1 cellular context compared by ENCODE assay signal in the genomic region with DNA sequence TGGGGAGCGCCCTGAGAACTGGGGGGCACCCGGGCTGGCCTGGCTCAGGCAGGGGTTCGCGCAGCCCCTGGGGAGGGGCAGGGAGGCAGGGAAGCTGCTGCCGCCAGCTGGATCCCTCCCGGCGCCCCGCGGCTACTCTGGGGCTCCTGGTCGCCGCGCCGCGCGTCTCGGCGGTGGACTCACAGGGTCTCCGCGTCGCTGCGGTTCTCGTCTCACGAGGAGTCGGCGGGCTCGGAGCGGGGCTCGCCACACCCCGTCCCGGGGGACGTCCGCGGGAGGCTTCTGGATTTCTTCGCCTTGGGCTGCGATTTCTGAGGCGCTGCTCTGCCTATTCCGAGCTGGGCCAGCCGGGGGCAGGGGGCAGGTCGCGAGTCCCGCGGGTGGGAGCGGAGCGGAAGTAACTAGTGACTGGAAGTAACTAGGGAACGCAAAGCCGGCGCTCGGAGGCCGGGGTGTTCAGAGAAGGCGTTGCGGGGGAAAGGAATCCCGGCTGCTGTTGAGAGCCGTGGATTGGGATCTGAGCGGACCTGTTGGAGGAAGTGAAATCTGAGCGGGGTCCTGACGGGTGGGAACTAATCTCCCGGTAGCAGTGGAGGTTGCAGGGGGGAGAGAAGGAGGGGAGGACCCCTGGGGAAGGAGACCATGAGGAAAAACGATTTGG.
TF ChIP-seq lines count a peak whose summit lies in the region.

No MANE protein-coding gene starts in this region.

TF ChIP-seq in HepG2, 621 proteins besides CTCF, POLR2A, EP300 and RAD21 (continued from another document and continues in another):
- TF ChIP-seq THAP9 (CRISPR knock-in tag; IDR thresholded peaks at IDR 0.05; ENCODE audit: borderline replicate concordance) (no peak; the same call in 1 of the 2 replicates), ZNF83 (CRISPR knock-in tag; IDR thresholded peaks at IDR 0.05; ENCODE audit: borderline replicate concordance) (0 out of 2 replicates have a peak, but pooled peaks have one; percentile 10), SALL1 (CRISPR knock-in tag; IDR thresholded peaks at IDR 0.05) (peak; percentile 23; the same call in 1 of the 2 replicates), JARID2 (CRISPR knock-in tag; IDR thresholded peaks at IDR 0.05; ENCODE audit: insufficient replicate concordance) (no peak), CCDC6 (CRISPR knock-in tag; IDR thresholded peaks at IDR 0.05) (0 out of 2 replicates have a peak, but pooled peaks have one; percentile 7), SP2 (CRISPR knock-in tag; IDR thresholded peaks at IDR 0.05) (no peak), ZNF570 (CRISPR knock-in tag; IDR thresholded peaks at IDR 0.05; ENCODE audit: borderline replicate concordance) (no peak), PITX1 (CRISPR knock-in tag; IDR thresholded peaks at IDR 0.05) (no peak), IKZF1 (IDR thresholded peaks at IDR 0.05) (no peak), ZNF251 (CRISPR knock-in tag; IDR thresholded peaks at IDR 0.05) (no peak), ZNF460 (CRISPR knock-in tag; IDR thresholded peaks at IDR 0.05; ENCODE audit: borderline replicate concordance) (no peak), ZNF281 (CRISPR knock-in tag; IDR thresholded peaks at IDR 0.05; ENCODE audit: borderline replicate concordance) (no peak), ZBTB38 (CRISPR knock-in tag; IDR thresholded peaks at IDR 0.05) (no peak), GABPB1 (CRISPR knock-in tag; IDR thresholded peaks at IDR 0.05) (peak; percentile 75), ZKSCAN8 (CRISPR knock-in tag; IDR thresholded peaks at IDR 0.05; ENCODE audit: borderline replicate concordance) (peak; percentile 16; the same call in 1 of the 2 replicates), RFXANK (CRISPR knock-in tag; IDR thresholded peaks at IDR 0.05) (no peak), ZBTB33 (CRISPR knock-in tag; IDR thresholded peaks at IDR 0.05) (no peak), LBX2 (CRISPR knock-in tag; IDR thresholded peaks at IDR 0.05; ENCODE audit: borderline replicate concordance) (no peak), ZNF839 (CRISPR knock-in tag; IDR thresholded peaks at IDR 0.05; ENCODE audit: borderline replicate concordance) (no peak), MAZ (IDR thresholded peaks at IDR 0.05; ENCODE audit: borderline replicate concordance, low read depth, low read length) (0 out of 2 replicates have a peak, but pooled peaks have one; percentile 23), MAZ (CRISPR knock-in tag; IDR thresholded peaks at IDR 0.05; ENCODE audit: low read depth) (no peak), GATA4 (IDR thresholded peaks at IDR 0.05; ENCODE audit: borderline replicate concordance, low read depth) (no peak), ZNF296 (CRISPR knock-in tag; conservative IDR thresholded peaks at IDR 0.05) (no peak; the same call in 1 of the 2 replicates), KDM1A (CRISPR knock-in tag; IDR thresholded peaks at IDR 0.05) (0 out of 2 replicates have a peak, but pooled peaks have one; percentile 12), ZNF333 (CRISPR knock-in tag; IDR thresholded peaks at IDR 0.05; ENCODE audit: borderline replicate concordance) (no peak), MAX (IDR thresholded peaks at IDR 0.05) (peak; percentile 10), KLF9 (CRISPR knock-in tag; IDR thresholded peaks at IDR 0.05; ENCODE audit: low read depth) (no peak), TCF7 (IDR thresholded peaks at IDR 0.05; ENCODE audit: low read depth) (no peak), ZNF34 (CRISPR knock-in tag; IDR thresholded peaks at IDR 0.05; ENCODE audit: borderline replicate concordance) (no peak), KDM6A (CRISPR knock-in tag; IDR thresholded peaks at IDR 0.05; ENCODE audit: low read depth) (no peak), NR2F1 (CRISPR knock-in tag; IDR thresholded peaks at IDR 0.05) (no peak), SSRP1 (CRISPR knock-in tag; IDR thresholded peaks at IDR 0.05) (no peak), HOXA5 (CRISPR knock-in tag; IDR thresholded peaks at IDR 0.05) (peak; percentile 24; the same call in 1 of the 2 replicates), KLF16 (CRISPR knock-in tag; IDR thresholded peaks at IDR 0.05) (no peak), POLR2AphosphoS2 (IDR thresholded peaks at IDR 0.05; ENCODE audit: low read depth, low read length) (no peak)
- TF ChIP-seq, protein P1, sequence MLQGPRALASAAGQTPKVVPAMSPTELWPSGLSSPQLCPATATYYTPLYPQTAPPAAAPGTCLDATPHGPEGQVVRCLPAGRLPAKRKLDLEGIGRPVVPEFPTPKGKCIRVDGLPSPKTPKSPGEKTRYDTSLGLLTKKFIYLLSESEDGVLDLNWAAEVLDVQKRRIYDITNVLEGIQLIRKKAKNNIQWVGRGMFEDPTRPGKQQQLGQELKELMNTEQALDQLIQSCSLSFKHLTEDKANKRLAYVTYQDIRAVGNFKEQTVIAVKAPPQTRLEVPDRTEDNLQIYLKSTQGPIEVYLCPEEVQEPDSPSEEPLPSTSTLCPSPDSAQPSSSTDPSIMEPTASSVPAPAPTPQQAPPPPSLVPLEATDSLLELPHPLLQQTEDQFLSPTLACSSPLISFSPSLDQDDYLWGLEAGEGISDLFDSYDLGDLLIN (CRISPR knock-in tag; IDR thresholded peaks at IDR 0.05; ENCODE audit: borderline replicate concordance): no peak
- TF ChIP-seq, protein P2, sequence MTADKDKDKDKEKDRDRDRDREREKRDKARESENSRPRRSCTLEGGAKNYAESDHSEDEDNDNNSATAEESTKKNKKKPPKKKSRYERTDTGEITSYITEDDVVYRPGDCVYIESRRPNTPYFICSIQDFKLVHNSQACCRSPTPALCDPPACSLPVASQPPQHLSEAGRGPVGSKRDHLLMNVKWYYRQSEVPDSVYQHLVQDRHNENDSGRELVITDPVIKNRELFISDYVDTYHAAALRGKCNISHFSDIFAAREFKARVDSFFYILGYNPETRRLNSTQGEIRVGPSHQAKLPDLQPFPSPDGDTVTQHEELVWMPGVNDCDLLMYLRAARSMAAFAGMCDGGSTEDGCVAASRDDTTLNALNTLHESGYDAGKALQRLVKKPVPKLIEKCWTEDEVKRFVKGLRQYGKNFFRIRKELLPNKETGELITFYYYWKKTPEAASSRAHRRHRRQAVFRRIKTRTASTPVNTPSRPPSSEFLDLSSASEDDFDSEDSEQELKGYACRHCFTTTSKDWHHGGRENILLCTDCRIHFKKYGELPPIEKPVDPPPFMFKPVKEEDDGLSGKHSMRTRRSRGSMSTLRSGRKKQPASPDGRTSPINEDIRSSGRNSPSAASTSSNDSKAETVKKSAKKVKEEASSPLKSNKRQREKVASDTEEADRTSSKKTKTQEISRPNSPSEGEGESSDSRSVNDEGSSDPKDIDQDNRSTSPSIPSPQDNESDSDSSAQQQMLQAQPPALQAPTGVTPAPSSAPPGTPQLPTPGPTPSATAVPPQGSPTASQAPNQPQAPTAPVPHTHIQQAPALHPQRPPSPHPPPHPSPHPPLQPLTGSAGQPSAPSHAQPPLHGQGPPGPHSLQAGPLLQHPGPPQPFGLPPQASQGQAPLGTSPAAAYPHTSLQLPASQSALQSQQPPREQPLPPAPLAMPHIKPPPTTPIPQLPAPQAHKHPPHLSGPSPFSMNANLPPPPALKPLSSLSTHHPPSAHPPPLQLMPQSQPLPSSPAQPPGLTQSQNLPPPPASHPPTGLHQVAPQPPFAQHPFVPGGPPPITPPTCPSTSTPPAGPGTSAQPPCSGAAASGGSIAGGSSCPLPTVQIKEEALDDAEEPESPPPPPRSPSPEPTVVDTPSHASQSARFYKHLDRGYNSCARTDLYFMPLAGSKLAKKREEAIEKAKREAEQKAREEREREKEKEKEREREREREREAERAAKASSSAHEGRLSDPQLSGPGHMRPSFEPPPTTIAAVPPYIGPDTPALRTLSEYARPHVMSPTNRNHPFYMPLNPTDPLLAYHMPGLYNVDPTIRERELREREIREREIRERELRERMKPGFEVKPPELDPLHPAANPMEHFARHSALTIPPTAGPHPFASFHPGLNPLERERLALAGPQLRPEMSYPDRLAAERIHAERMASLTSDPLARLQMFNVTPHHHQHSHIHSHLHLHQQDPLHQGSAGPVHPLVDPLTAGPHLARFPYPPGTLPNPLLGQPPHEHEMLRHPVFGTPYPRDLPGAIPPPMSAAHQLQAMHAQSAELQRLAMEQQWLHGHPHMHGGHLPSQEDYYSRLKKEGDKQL (CRISPR knock-in tag; IDR thresholded peaks at IDR 0.05; ENCODE audit: low read depth): no peak
- TF ChIP-seq, protein P3, sequence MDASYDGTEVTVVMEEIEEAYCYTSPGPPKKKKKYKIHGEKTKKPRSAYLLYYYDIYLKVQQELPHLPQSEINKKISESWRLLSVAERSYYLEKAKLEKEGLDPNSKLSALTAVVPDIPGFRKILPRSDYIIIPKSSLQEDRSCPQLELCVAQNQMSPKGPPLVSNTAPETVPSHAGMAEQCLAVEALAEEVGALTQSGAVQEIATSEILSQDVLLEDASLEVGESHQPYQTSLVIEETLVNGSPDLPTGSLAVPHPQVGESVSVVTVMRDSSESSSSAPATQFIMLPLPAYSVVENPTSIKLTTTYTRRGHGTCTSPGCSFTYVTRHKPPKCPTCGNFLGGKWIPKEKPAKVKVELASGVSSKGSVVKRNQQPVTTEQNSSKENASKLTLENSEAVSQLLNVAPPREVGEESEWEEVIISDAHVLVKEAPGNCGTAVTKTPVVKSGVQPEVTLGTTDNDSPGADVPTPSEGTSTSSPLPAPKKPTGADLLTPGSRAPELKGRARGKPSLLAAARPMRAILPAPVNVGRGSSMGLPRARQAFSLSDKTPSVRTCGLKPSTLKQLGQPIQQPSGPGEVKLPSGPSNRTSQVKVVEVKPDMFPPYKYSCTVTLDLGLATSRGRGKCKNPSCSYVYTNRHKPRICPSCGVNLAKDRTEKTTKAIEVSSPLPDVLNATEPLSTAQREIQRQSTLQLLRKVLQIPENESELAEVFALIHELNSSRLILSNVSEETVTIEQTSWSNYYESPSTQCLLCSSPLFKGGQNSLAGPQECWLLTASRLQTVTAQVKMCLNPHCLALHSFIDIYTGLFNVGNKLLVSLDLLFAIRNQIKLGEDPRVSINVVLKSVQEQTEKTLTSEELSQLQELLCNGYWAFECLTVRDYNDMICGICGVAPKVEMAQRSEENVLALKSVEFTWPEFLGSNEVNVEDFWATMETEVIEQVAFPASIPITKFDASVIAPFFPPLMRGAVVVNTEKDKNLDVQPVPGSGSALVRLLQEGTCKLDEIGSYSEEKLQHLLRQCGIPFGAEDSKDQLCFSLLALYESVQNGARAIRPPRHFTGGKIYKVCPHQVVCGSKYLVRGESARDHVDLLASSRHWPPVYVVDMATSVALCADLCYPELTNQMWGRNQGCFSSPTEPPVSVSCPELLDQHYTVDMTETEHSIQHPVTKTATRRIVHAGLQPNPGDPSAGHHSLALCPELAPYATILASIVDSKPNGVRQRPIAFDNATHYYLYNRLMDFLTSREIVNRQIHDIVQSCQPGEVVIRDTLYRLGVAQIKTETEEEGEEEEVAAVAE (CRISPR knock-in tag; IDR thresholded peaks at IDR 0.05; ENCODE audit: borderline replicate concordance): no peak
